32 cellular contexts compared by ENCODE assay signal in genomic region chr2:129585760-129586159, GRCh38.
"Had no signal": no experiment of that assay in that cellular context is flagged by ENCODE, and none has a peak within 500 bp of the region (broad histone marks: within the 10 kb centered on the region; RNA-seq: fewer than 3 reads in every experiment).

No MANE protein-coding gene starts in this region.

- H3K4me3 ChIP-seq: ascending aorta, body of pancreas, coronary artery, MG63, Peyer's patch, SJSA1 had no signal

- H3K27me3 ChIP-seq: ascending aorta, body of pancreas, Peyer's patch, SJSA1 had no signal

- DNase-seq: activated CD4-positive, alpha-beta T cell treated with anti-CD3 and anti-CD28 coated beads for 48 hours; activated CD4-positive, alpha-beta T cell treated with anti-CD3 and anti-CD28 coated beads, Interleukin-2, amount 50 U/mL, for 4 hours; activated CD4-positive, CD25-positive, alpha-beta regulatory T cell treated with anti-CD3 and anti-CD28 coated beads, Interleukin-2, amount 50 U/mL, for 72 hours; activated CD8-positive, alpha-beta memory T cell treated with anti-CD3 and anti-CD28 coated beads, Interleukin-2, amount 10 ng/mL, durations not matched to agents 7 days and 5 days; activated effector memory CD4-positive, alpha-beta T cell treated with Interleukin-2 at 50 U/mL for 16 hours; activated naive CD4-positive, alpha-beta T cell treated with Interleukin-2 at 50 U/mL for 16 hours; activated naive CD8-positive, alpha-beta T cell treated with anti-CD3 and anti-CD28 coated beads, Interleukin-2, amount 50 U/mL, for 24 hours; activated T-cell treated with anti-CD3 and anti-CD28 coated beads, Interleukin-2, amount 50 U/mL, for 24 hours; amniotic stem cell; body of pancreas; central memory CD4-positive, alpha-beta T cell; MG63; NCI-H1105; NCI-H1436; NCI-H1694 treated with DMSO at 0.1 percent for 48 hours; NCI-H2029 treated with DMSO at 0.1 percent for 48 hours; NCI-H345; NCI-H510A; NCI-H526 treated with DMSO at 0.1 percent for 48 hours; NCI-H82; Peyer's patch; SHP77; T-cell; T-helper 2 cell; T1000 had no signal

- H3K36me3 ChIP-seq: ascending aorta, MG63, Peyer's patch, SJSA1 had no signal

- H3K4me2 ChIP-seq: KMS-11 had no signal

- ATAC-seq: activated CD8-positive, alpha-beta memory T cell treated with anti-CD3 and anti-CD28 coated beads, Interleukin-2, amount 10 ng/mL, durations not matched to agents 7 days and 5 days; activated naive CD4-positive, alpha-beta T cell treated with anti-CD3 and anti-CD28 coated beads, Interleukin-2, amount 50 U/mL, for 72 hours; activated naive CD8-positive, alpha-beta T cell treated with anti-CD3 and anti-CD28 coated beads, Interleukin-2, amount 50 U/mL, for 24 hours; body of pancreas; SK-N-SH treated with all-trans-retinoic acid at 6 μM for 48 hours; T-cell; WTC11 had no signal

- H3K9me3 ChIP-seq: ascending aorta, body of pancreas, MG63, Peyer's patch, SJSA1 had no signal

- H3K27ac ChIP-seq: ascending aorta, body of pancreas, coronary artery, KMS-11, Peyer's patch, SJSA1 had no signal

- H3K9ac ChIP-seq: KMS-11 had no signal

- H3K4me1 ChIP-seq: ascending aorta, body of pancreas, Peyer's patch, SJSA1 had no signal
